In genomic region chr9:36928210-36928609, GRCh38 we compare ENCODE assay signal across 19 cellular contexts.
DNase-seq lines count a peak whose midpoint lies in the region; ATAC-seq, FAIRE-seq and TF ChIP-seq lines count a peak whose summit lies in the region.
"Had no signal": no experiment of that assay in that cellular context is flagged by ENCODE, and none has a peak within 500 bp of the region (broad histone marks: within the 10 kb centered on the region; RNA-seq: fewer than 3 reads in every experiment).

No MANE protein-coding gene starts in this region.

- H3K4me1 Mint-ChIP-seq in activated naive CD4-positive, alpha-beta T cell treated with anti-CD3 and anti-CD28 coated beads, Interleukin-2, amount 50 U/mL, for 24 hours: peaks cover 7% of the 10 kb centered on the region
- H3K4me1 Mint-ChIP-seq in naive B cell: peaks cover 54 to 79% (median 64%) of the 10 kb centered on the region in 3 donors
- H3K4me1 Mint-ChIP-seq: CD8-positive, alpha-beta memory T cell had no signal

- no TSS peak for BruUV-seq in Panc1 (replicated peaks; lab: Mats Ljungman, UMichigan)

- H3K36me3 ChIP-seq in Panc1 (ENCODE audit: control insufficient read depth, insufficient read depth, low read length): no peaks in the 10 kb centered on the region
- H3K36me3 ChIP-seq: left lung, thyroid gland had no signal

- no peak overlapping the region for H3K27ac ChIP-seq in Panc1 (ENCODE audit: low read length)
- H3K27ac ChIP-seq: left lung, thyroid gland had no signal

- peaks cover 2% of the 10 kb centered on the region for H3K36me3 Mint-ChIP-seq in activated naive CD4-positive, alpha-beta T cell treated with anti-CD3 and anti-CD28 coated beads, Interleukin-2, amount 50 U/mL, for 24 hours
- H3K36me3 Mint-ChIP-seq in naive B cell: peaks cover 28 to 43% of the 10 kb centered on the region in 2 donors

- peaks cover 6% of the 10 kb centered on the region for H3K9me3 Mint-ChIP-seq in activated naive CD4-positive, alpha-beta T cell treated with anti-CD3 and anti-CD28 coated beads, Interleukin-2, amount 50 U/mL, for 24 hours
- H3K9me3 Mint-ChIP-seq in naive B cell: peaks cover 2 to 8% (median 5%) of the 10 kb centered on the region in 7 donors
- H3K9me3 Mint-ChIP-seq: HFFc6 had no signal

- peak overlapping the region; percentile 8 for H3K27ac Mint-ChIP-seq in activated naive CD4-positive, alpha-beta T cell treated with anti-CD3 and anti-CD28 coated beads, Interleukin-2, amount 50 U/mL, for 24 hours
- peak overlapping the region in 5 of 6 donors; percentile 74 to 96 (median 92) for H3K27ac Mint-ChIP-seq in naive B cell
- H3K27ac Mint-ChIP-seq: HFFc6 had no signal

- no peak overlapping the region for H3K4me3 Mint-ChIP-seq in activated naive CD4-positive, alpha-beta T cell treated with anti-CD3 and anti-CD28 coated beads, Interleukin-2, amount 50 U/mL, for 24 hours
- peak overlapping the region in 1 of 8 donors; percentile 41 for H3K4me3 Mint-ChIP-seq in naive B cell
- H3K4me3 Mint-ChIP-seq: CD8-positive, alpha-beta memory T cell; HFFc6 had no signal

- H3K27me3 Mint-ChIP-seq in activated naive CD4-positive, alpha-beta T cell treated with anti-CD3 and anti-CD28 coated beads, Interleukin-2, amount 50 U/mL, for 24 hours: peaks cover 8% of the 10 kb centered on the region
- H3K27me3 Mint-ChIP-seq in naive B cell: no peaks in the 10 kb centered on the region

- in situ Hi-C loops in Panc1 (cut with HindIII; ENCODE audit: low pct_unique_long_range_greater_than_20kb, low sequenced_read_pairs): no loop called here

- ATAC-seq in Panc1: peak; percentile 18
- ATAC-seq in naive B cell (ENCODE audit: low read depth in 2 of 2): no peak
- no peak for ATAC-seq in GM19395 (IDR thresholded peaks at IDR 0.05; ENCODE audit: unreplicated experiment)

- H3K9me3 ChIP-seq in Panc1 (ENCODE audit: control insufficient read depth, insufficient read depth, low read depth, low read length): no peaks in the 10 kb centered on the region
- H3K9me3 ChIP-seq: thyroid gland had no signal

- H3K4me3 ChIP-seq in Panc1 (ENCODE audit: low read depth in 2 of 2, low read length in 2 of 2): no peak overlapping the region
- H3K4me3 ChIP-seq: left lung, thyroid gland had no signal

- CTCF ChIA-PET in Panc1 (lab: Charles Lee): no interaction called here

- H3K4me1 ChIP-seq in Panc1 (ENCODE audit: control insufficient read depth, insufficient read depth, low read length): peaks cover 30% of the 10 kb centered on the region
- H3K4me1 ChIP-seq: left lung, thyroid gland had no signal

- peak; percentile 62; the same call in 1 of the 2 replicates for TF ChIP-seq POLR2A in GM12891 (IDR thresholded peaks at IDR 0.05; ENCODE audit: low read depth, low read length)

- TF ChIP-seq CTCF in Panc1 (IDR thresholded peaks at IDR 0.05): no peak

- intact Hi-C loops in Panc1 (cut with micrococcal nuclease; ENCODE audit: unreplicated experiment): no loop called here

- no peaks in the 10 kb centered on the region for H3K27me3 ChIP-seq in Panc1 (ENCODE audit: control insufficient read depth, insufficient read depth, low read length)
- H3K27me3 ChIP-seq: thyroid gland had no signal

- DNase-seq in activated naive CD4-positive, alpha-beta T cell treated with Interleukin-2 at 50 U/mL for 16 hours: no peak
- DNase-seq in GM12891 (ENCODE audit: insufficient read length, low spot score) (no peak), Panc1 (ENCODE audit: low read depth, low spot score) (no peak), naive B cell (no peak), CD1c-positive myeloid dendritic cell (ENCODE audit: extremely low spot score) (no peak), cerebellum (ENCODE audit: low spot score) (no peak)
- DNase-seq: activated naive CD4-positive, alpha-beta T cell; CD8-positive, alpha-beta memory T cell; effector CD8-positive, alpha-beta T cell; erythroblast; KG1; left lung; midbrain; NCI-H187 treated with DMSO at 0.1 percent for 48 hours; NCI-H748 treated with DMSO at 0.1 percent for 48 hours; thyroid gland had no signal

- POLR2A ChIA-PET in Panc1 (lab: Charles Lee): interaction anchor here (0.6 kb wide), 2 partner anchors 9 to 23 kb away, joined by 3 to 7 read pairs; no protein-coding TSS in a partner anchor

- FAIRE-seq in GM12891 (lab: Jason Lieb, UNC): peak; percentile 5

TF ChIP-seq in GM12891, 5 proteins besides CTCF, POLR2A, EP300 and RAD21:
- TF ChIP-seq POLR2AphosphoS5 (IDR thresholded peaks at IDR 0.05; ENCODE audit: low read depth, low read length) (no peak), TAF1 (IDR thresholded peaks at IDR 0.05; ENCODE audit: low read depth, low read length) (no peak), SPI1 (IDR thresholded peaks at IDR 0.05; ENCODE audit: low read depth, low read length) (no peak), POU2F2 (IDR thresholded peaks at IDR 0.05; ENCODE audit: low read depth, low read length) (no peak), PAX5 (IDR thresholded peaks at IDR 0.05; ENCODE audit: insufficient read depth, low read length, severe bottlenecking) (no peak)
